Comparison of ENCODE assay signal across 9 cellular contexts in genomic region chr6:109236140-109237081, GRCh38.
DNase-seq lines count a peak whose midpoint lies in the region; ATAC-seq lines count a peak whose summit lies in the region.
"Had no signal": no experiment of that assay in that cellular context is flagged by ENCODE, and none has a peak within 500 bp of the region (broad histone marks: within the 10 kb centered on the region; RNA-seq: fewer than 3 reads in every experiment).

No MANE protein-coding gene starts in this region.

- H3K27ac ChIP-seq in mesenchymal stem cell (ENCODE audit: low read length, poor library complexity, severe bottlenecking): no peak overlapping the region
- H3K27ac ChIP-seq: 22Rv1 had no signal

- no peak overlapping the region for H3K4me2 ChIP-seq in mesenchymal stem cell (ENCODE audit: low read length, poor library complexity, severe bottlenecking)

- H3K4me3 ChIP-seq in mesenchymal stem cell (ENCODE audit: insufficient read depth in 1 of 2, low read depth in 1 of 2, low read length in 2 of 2) (peak overlapping the region in 1 of 2 experiments; percentile 36), MG63 (no peak overlapping the region)

- H3K9me3 ChIP-seq in mesenchymal stem cell (ENCODE audit: control insufficient read depth, low read length) (no peaks in the 10 kb centered on the region), MG63 (no peaks in the 10 kb centered on the region)

- no peak overlapping the region for H2AFZ ChIP-seq in mesenchymal stem cell (ENCODE audit: low read depth, low read length)

- peak overlapping the region; percentile 34 for H2BK15ac ChIP-seq in mesenchymal stem cell (ENCODE audit: low read depth, poor library complexity, severe bottlenecking)

- peak overlapping the region in 1 of 2 experiments; percentile 17 for H3K4ac ChIP-seq in mesenchymal stem cell (ENCODE audit: low read depth in 1 of 2, low read length in 2 of 2)

- peak overlapping the region; percentile 46 to 92 for H2BK12ac ChIP-seq in mesenchymal stem cell (ENCODE audit: low read length in 2 of 2)

- WGBS in mesenchymal stem cell: 64% methylated on average over 14 of the region's 18 CpGs

- peak overlapping the region; percentile 96 for H4K8ac ChIP-seq in mesenchymal stem cell (ENCODE audit: low read length)

- H3K9me3 Mint-ChIP-seq in activated CD4-positive, alpha-beta T cell treated with anti-CD3 and anti-CD28 coated beads, Interleukin-2, amount 10 ng/mL, durations not matched to agents 7 days and 5 days: peaks cover 11% of the 10 kb centered on the region

- H3K4me3 Mint-ChIP-seq in activated CD4-positive, alpha-beta T cell treated with anti-CD3 and anti-CD28 coated beads, Interleukin-2, amount 10 ng/mL, durations not matched to agents 7 days and 5 days: no peak overlapping the region

- no peak overlapping the region for H2BK5ac ChIP-seq in mesenchymal stem cell (ENCODE audit: low read depth, low read length, poor library complexity, severe bottlenecking)

- peak overlapping the region; percentile 8 for H4K91ac ChIP-seq in mesenchymal stem cell (ENCODE audit: low read length)

- H3K18ac ChIP-seq in mesenchymal stem cell (ENCODE audit: low read depth in 1 of 2, low read length in 2 of 2): peak overlapping the region; percentile 31 to 93

- no peaks in the 10 kb centered on the region for H3K79me1 ChIP-seq in mesenchymal stem cell (replicated peaks; ENCODE audit: low read length, poor library complexity, severe bottlenecking)

- H3K36me3 ChIP-seq in mesenchymal stem cell (ENCODE audit: control insufficient read depth in 1 of 2, insufficient read depth in 2 of 2, low read depth in 1 of 2, low read length in 2 of 2): no peaks in the 10 kb centered on the region
- H3K36me3 ChIP-seq in MG63: no peaks in the 10 kb centered on the region

- CTCF ChIA-PET in activated CD4-positive, alpha-beta T cell treated with anti-CD3 and anti-CD28 coated beads, Interleukin-2, amount 10 ng/mL, durations not matched to agents 7 days and 5 days (lab: Charles Lee): interaction anchor here (0.9 kb wide), 1 partner anchor 12 kb away, joined by 3 read pairs; no protein-coding TSS in a partner anchor

- peaks cover 22% of the 10 kb centered on the region for H3K4me1 Mint-ChIP-seq in activated CD4-positive, alpha-beta T cell treated with anti-CD3 and anti-CD28 coated beads, Interleukin-2, amount 10 ng/mL, durations not matched to agents 7 days and 5 days

- no peaks in the 10 kb centered on the region for H3K27me3 Mint-ChIP-seq in activated CD4-positive, alpha-beta T cell treated with anti-CD3 and anti-CD28 coated beads, Interleukin-2, amount 10 ng/mL, durations not matched to agents 7 days and 5 days

- H3K27me3 ChIP-seq in mesenchymal stem cell (ENCODE audit: control insufficient read depth in 1 of 2, insufficient read depth in 1 of 2, low read length in 2 of 2): no peaks in the 10 kb centered on the region
- no peaks in the 10 kb centered on the region for H3K27me3 ChIP-seq in MG63

- H3K27ac Mint-ChIP-seq in activated CD4-positive, alpha-beta T cell treated with anti-CD3 and anti-CD28 coated beads, Interleukin-2, amount 10 ng/mL, durations not matched to agents 7 days and 5 days: peak overlapping the region; percentile 71

- H2AK5ac ChIP-seq in mesenchymal stem cell (ENCODE audit: low read length, severe bottlenecking): no peak overlapping the region

- peak overlapping the region in 1 of 2 experiments; percentile 57 for H3K14ac ChIP-seq in mesenchymal stem cell (ENCODE audit: low read length in 2 of 2)

- H3K36me3 Mint-ChIP-seq in activated CD4-positive, alpha-beta T cell treated with anti-CD3 and anti-CD28 coated beads, Interleukin-2, amount 10 ng/mL, durations not matched to agents 7 days and 5 days (ENCODE audit: low read depth): peaks cover 9% of the 10 kb centered on the region

- ATAC-seq in HG02885 (IDR thresholded peaks at IDR 0.05; ENCODE audit: poor library complexity, unreplicated experiment) (no peak), GM19351 (IDR thresholded peaks at IDR 0.05; ENCODE audit: unreplicated experiment) (no peak)

- H3K23ac ChIP-seq in mesenchymal stem cell (ENCODE audit: low read length in 2 of 2): no peak overlapping the region

- peaks cover 2% of the 10 kb centered on the region for H3K4me1 ChIP-seq in mesenchymal stem cell (ENCODE audit: control insufficient read depth, insufficient read depth, low read depth, low read length)

- POLR2A ChIA-PET in activated CD4-positive, alpha-beta T cell treated with anti-CD3 and anti-CD28 coated beads, Interleukin-2, amount 10 ng/mL, durations not matched to agents 7 days and 5 days (lab: Charles Lee): interaction anchor here (0.6 to 0.8 kb wide), 2 partner anchors 42 to 217 kb away, joined by 4 read pairs; no protein-coding TSS in a partner anchor

- peak; percentile 6 for DNase-seq in NCI-H1105 (lab: John Stamatoyannopoulos, UW)
- DNase-seq in NCI-H1105 treated with DMSO at 0.1 percent for 48 hours (lab: John Stamatoyannopoulos, UW): no peak
- DNase-seq in NCI-H1436 (lab: John Stamatoyannopoulos, UW): peak; percentile 54
- peak; percentile 40 for DNase-seq in activated CD4-positive, alpha-beta T cell treated with anti-CD3 and anti-CD28 coated beads, Interleukin-2, amount 10 ng/mL, durations not matched to agents 7 days and 5 days
- no peak for DNase-seq in mesenchymal stem cell
- no peak for DNase-seq in MG63

- no peak overlapping the region for H3K9ac ChIP-seq in mesenchymal stem cell (ENCODE audit: low read length)

- no peak overlapping the region for H2BK120ac ChIP-seq in mesenchymal stem cell (ENCODE audit: low read depth, low read length)

Comparison
In these comparisons a context has a peak if more than half of its experiments do, and no peak if none do; other contexts are left out.
1. DNase-seq: peak in NCI-H1105 (single experiment), NCI-H1436 (single experiment) and activated CD4-positive, alpha-beta T cell treated with anti-CD3 and anti-CD28 coated beads, Interleukin-2, amount 10 ng/mL, durations not matched to agents 7 days and 5 days (single experiment); none in NCI-H1105 treated with DMSO at 0.1 percent for 48 hours (single experiment), mesenchymal stem cell (single experiment) and MG63 (single experiment).